ENCODE assay signal across 12 cellular contexts in the genomic region with DNA sequence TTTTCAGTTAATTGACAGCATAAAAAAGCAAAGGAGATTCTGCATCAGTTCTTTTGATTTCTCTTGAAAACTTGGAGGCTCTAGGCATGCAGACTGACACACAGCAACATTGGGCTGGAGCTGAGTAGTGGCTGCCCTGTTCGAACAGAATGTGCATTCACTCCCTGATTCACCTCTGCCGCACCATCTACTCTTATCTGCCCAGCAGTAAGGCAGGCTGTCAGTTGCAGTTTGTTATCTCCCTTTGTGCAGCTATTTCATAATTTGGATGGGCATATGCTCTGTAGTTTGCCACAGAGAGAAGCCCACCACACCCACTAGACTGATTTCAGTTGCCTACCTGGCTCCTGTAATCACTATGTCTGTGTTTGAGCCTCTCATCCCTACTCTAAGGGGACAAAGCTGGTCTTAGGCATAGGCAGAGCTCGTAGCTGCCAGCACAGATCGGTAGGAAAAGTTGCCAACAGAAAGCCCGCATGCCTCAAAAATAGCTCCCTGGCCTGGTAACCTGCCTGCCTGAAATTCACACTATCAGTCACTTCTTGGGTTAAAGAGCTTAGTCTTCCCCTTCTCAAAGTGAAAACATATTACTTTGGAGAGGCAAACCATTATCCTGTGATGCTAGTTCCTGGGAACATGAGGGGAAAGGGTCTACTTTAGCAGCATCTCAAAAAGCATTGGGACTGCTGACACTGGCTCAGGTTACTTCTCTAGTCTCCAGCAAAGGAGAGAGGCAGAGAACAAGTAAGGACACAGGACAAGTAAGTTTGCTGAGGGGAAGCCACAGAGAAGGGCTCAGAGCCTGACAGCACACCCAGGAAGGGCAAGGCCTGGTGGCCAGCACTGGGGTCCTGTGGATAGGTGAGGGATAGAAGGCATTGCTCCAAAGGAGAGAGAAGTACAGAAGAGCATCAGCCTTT.
"Had no signal": no experiment of that assay in that cellular context is flagged by ENCODE, and none has a peak within 500 bp of the region (broad histone marks: within the 10 kb centered on the region; RNA-seq: fewer than 3 reads in every experiment).

No MANE protein-coding gene starts in this region.

- H3K36me3 ChIP-seq: left lung, prostate gland, stomach had no signal

- ATAC-seq: esophagus mucosa; left lung; natural killer cell treated with Interleukin-12 subunit alpha and Interleukin-12 subunit beta and Interleukin-15 and Interleukin-18, amount 100 ng/mL, for 72 hours had no signal

- H3K4me1 ChIP-seq: left lung, prostate gland, stomach, testis had no signal

- H3K4me3 ChIP-seq: left lung, prostate gland, stomach, testis had no signal

- H3K9me3 ChIP-seq: left lung, prostate gland, testis had no signal

- DNase-seq: activated CD4-positive, alpha-beta T cell treated with anti-CD3 and anti-CD28 coated beads, Interleukin-2, amount 50 U/mL, for 4 hours; activated CD4-positive, CD25-positive, alpha-beta regulatory T cell treated with anti-CD3 and anti-CD28 coated beads, Interleukin-2, amount 50 U/mL, for 72 hours; activated naive CD4-positive, alpha-beta T cell treated with anti-CD3 and anti-CD28 coated beads, Interleukin-2, amount 10 ng/mL, durations not matched to agents 7 days and 5 days; hippocampal formation; left lung; stimulated activated CD4-positive, alpha-beta T cell treated with anti-CD3 and anti-CD28 coated beads, Interleukin-12 subunit alpha, Interleukin-12 subunit beta, amount 100 ng/mL, for 4 hours; stimulated activated CD4-positive, alpha-beta T cell treated with anti-CD3 and anti-CD28 coated beads, Interleukin-2, amount 100 ng/mL, for 24 hours; stomach; testis had no signal

- H3K27me3 ChIP-seq: left lung, stomach, testis had no signal

- H3K27ac ChIP-seq: left lung, prostate gland, stomach, testis had no signal
